18 cellular contexts compared by ENCODE assay signal in the genomic region with DNA sequence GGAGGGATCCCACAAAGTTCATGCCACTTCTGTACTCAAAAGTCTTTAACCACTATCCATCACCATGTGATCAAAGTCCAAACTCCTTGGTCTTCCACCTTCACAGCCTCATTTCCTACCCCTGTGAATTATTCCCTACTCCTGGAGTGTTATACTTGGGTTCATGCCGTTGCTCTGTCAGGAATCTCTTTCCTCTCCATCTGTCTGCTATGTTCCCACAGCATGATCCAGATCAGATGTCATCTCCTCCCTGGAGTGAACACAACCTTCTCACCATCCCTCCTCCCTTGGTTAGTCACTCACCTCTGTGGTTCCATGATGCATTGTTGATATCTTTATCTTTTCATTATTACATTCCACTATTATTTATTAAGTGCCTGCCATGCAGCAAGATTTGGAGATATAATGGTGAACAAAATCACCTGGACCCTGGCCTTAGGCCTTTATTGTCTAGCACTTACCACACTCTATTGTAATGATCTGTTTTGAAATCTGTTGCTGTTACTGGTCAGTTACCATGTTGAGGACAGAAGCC. TPM values are rescaled to one million over a fixed set of nuclear protein-coding genes. Genes with fewer than 3 reads are reported as not detected.
A peak's percentile ranks its signal among the peaks of the same experiment; 100 is the strongest.
DNase-seq lines count a peak whose midpoint lies in the region; ATAC-seq and TF ChIP-seq lines count a peak whose summit lies in the region.
"Had no signal": no experiment of that assay in that cellular context is flagged by ENCODE, and none has a peak within 500 bp of the region (broad histone marks: within the 10 kb centered on the region; RNA-seq: fewer than 3 reads in every experiment).

No MANE protein-coding gene starts in this region.

- H4K12ac ChIP-seq in trophoblast cell (ENCODE audit: low read depth, low read length) = no peak overlapping the region

- no peak overlapping the region for H3K9ac ChIP-seq in trophoblast cell (ENCODE audit: low read length)

- H3K36me3 ChIP-seq in trophoblast cell (ENCODE audit: control insufficient read depth in 1 of 2, insufficient read depth in 2 of 2, low read length in 2 of 2) = no peaks in the 10 kb centered on the region
- no peaks in the 10 kb centered on the region for H3K36me3 ChIP-seq in right lobe of liver

- H2AK5ac ChIP-seq in trophoblast cell (ENCODE audit: low read length) = no peak overlapping the region

- H3K14ac ChIP-seq in trophoblast cell (ENCODE audit: low read length) = no peak overlapping the region

- intact Hi-C loops in activated naive CD4-positive, alpha-beta T cell treated with anti-CD3 and anti-CD28 coated beads for 36 hours (cut with micrococcal nuclease) = no loop called here
- intact Hi-C loops in right lobe of liver (cut with DNase I) = no loop called here

- H3K79me2 ChIP-seq in trophoblast cell (ENCODE audit: control insufficient read depth, insufficient read depth, low read length, poor library complexity) = no peaks in the 10 kb centered on the region

- H2AFZ ChIP-seq in trophoblast cell (ENCODE audit: insufficient read depth, low read length, poor library complexity) = no peak overlapping the region

- no peaks in the 10 kb centered on the region for H3K36me3 Mint-ChIP-seq in activated naive CD4-positive, alpha-beta T cell treated with anti-CD3 and anti-CD28 coated beads, Interleukin-2, amount 50 U/mL, for 24 hours
- H3K36me3 Mint-ChIP-seq in activated naive CD4-positive, alpha-beta T cell treated with anti-CD3 and anti-CD28 coated beads for 36 hours (ENCODE audit: low read depth) = no peaks in the 10 kb centered on the region

- H3K9me3 ChIP-seq in trophoblast cell (ENCODE audit: insufficient read depth, low read depth, low read length) (peaks cover 1% of the 10 kb centered on the region), right lobe of liver (no peaks in the 10 kb centered on the region)
- H3K9me3 ChIP-seq: A549, Caco-2 had no signal

- TF ChIP-seq POLR2A in right lobe of liver (IDR thresholded peaks at IDR 0.05) = no peak

- H3K4me1 ChIP-seq in trophoblast cell (ENCODE audit: control insufficient read depth in 1 of 2, insufficient read depth in 2 of 2, low read length in 2 of 2) (peaks cover 0 to 7% of the 10 kb centered on the region in 2 experiments), right lobe of liver (no peaks in the 10 kb centered on the region)
- H3K4me1 ChIP-seq: A549, Caco-2 had no signal

- no peak for ATAC-seq in right lobe of liver
- ATAC-seq: A549 had no signal

- H3K23ac ChIP-seq in trophoblast cell (ENCODE audit: low read length) = no peak overlapping the region

- H2BK5ac ChIP-seq in trophoblast cell (ENCODE audit: low read depth, low read length, poor library complexity) = no peak overlapping the region

- H3K4me3 ChIP-seq in trophoblast cell (ENCODE audit: low read depth, low read length) (no peak overlapping the region), right lobe of liver (no peak overlapping the region)
- H3K4me3 ChIP-seq: A549 had no signal

- H3K27ac ChIP-seq in trophoblast cell (ENCODE audit: low read depth, low read length) (no peak overlapping the region), right lobe of liver (no peak overlapping the region)
- H3K27ac ChIP-seq: 22Rv1, A549, C4-2B had no signal

- H3K9me3 Mint-ChIP-seq in activated naive CD4-positive, alpha-beta T cell treated with anti-CD3 and anti-CD28 coated beads, Interleukin-2, amount 50 U/mL, for 24 hours = no peaks in the 10 kb centered on the region
- H3K9me3 Mint-ChIP-seq in activated naive CD4-positive, alpha-beta T cell treated with anti-CD3 and anti-CD28 coated beads for 36 hours = no peaks in the 10 kb centered on the region
- H3K9me3 Mint-ChIP-seq: CD4-positive, alpha-beta T cell had no signal

- no peak overlapping the region for H4K8ac ChIP-seq in trophoblast cell (ENCODE audit: low read depth, low read length)

- no peak overlapping the region for H2BK12ac ChIP-seq in trophoblast cell (ENCODE audit: low read length)

- H3K18ac ChIP-seq in trophoblast cell (ENCODE audit: low read length) = no peak overlapping the region

- H2BK120ac ChIP-seq in trophoblast cell (ENCODE audit: insufficient read depth, low read length, poor library complexity) = no peak overlapping the region

- no peaks in the 10 kb centered on the region for H3K79me1 ChIP-seq in trophoblast cell (ENCODE audit: low read length)

- no peak overlapping the region for H3K4ac ChIP-seq in trophoblast cell (ENCODE audit: low read depth, low read length)

- no peak overlapping the region for H3K4me2 ChIP-seq in trophoblast cell (ENCODE audit: low read length)
- H3K4me2 ChIP-seq: A549 had no signal

- WGBS in trophoblast cell (ENCODE audit: extremely low coverage, insufficient coverage, insufficient read length) = no CpG with 5 or more reads among the region's 1 CpG
- 73% methylated on average over 1 of the region's 1 CpG for WGBS in right lobe of liver (ENCODE audit: insufficient coverage, low coverage, low lambda C conversion rate, missing lambda C conversion rate)

- no peak overlapping the region for H3K4me3 Mint-ChIP-seq in activated naive CD4-positive, alpha-beta T cell treated with anti-CD3 and anti-CD28 coated beads, Interleukin-2, amount 50 U/mL, for 24 hours
- H3K4me3 Mint-ChIP-seq in activated naive CD4-positive, alpha-beta T cell treated with anti-CD3 and anti-CD28 coated beads for 36 hours = no peak overlapping the region
- H3K4me3 Mint-ChIP-seq: CD4-positive, alpha-beta T cell had no signal

- H3K27ac Mint-ChIP-seq in activated naive CD4-positive, alpha-beta T cell treated with anti-CD3 and anti-CD28 coated beads, Interleukin-2, amount 50 U/mL, for 24 hours = peak overlapping the region; percentile 8
- H3K27ac Mint-ChIP-seq in activated naive CD4-positive, alpha-beta T cell treated with anti-CD3 and anti-CD28 coated beads for 36 hours = no peak overlapping the region
- H3K27ac Mint-ChIP-seq: CD4-positive, alpha-beta T cell had no signal

- CTCF ChIA-PET in activated naive CD4-positive, alpha-beta T cell treated with anti-CD3 and anti-CD28 coated beads for 36 hours (lab: Charles Lee) = interaction anchor here (1.0 kb wide), 1 partner anchor 16 kb away, joined by 3 read pairs; no protein-coding TSS in a partner anchor

- no peak overlapping the region for H4K91ac ChIP-seq in trophoblast cell (ENCODE audit: low read depth, low read length)

- no peak for TF ChIP-seq CTCF in right lobe of liver (IDR thresholded peaks at IDR 0.05)

- DNase-seq in activated naive CD4-positive, alpha-beta T cell treated with anti-CD3 and anti-CD28 coated beads for 36 hours = no peak
- DNase-seq in cerebellum (ENCODE audit: low spot score) (peak; percentile 28), trophoblast cell (peak; percentile 52 to 70), right lobe of liver (no peak), SK-N-DZ (ENCODE audit: low spot score) (no peak), NCI-H82 (lab: John Stamatoyannopoulos, UW) (no peak)
- DNase-seq: AML-193; Caco-2; CD4-positive, alpha-beta T cell; GDM1; GOT3; H7 had no signal

- peaks cover 7% of the 10 kb centered on the region for H3K27me3 Mint-ChIP-seq in activated naive CD4-positive, alpha-beta T cell treated with anti-CD3 and anti-CD28 coated beads, Interleukin-2, amount 50 U/mL, for 24 hours
- H3K27me3 Mint-ChIP-seq in activated naive CD4-positive, alpha-beta T cell treated with anti-CD3 and anti-CD28 coated beads for 36 hours (ENCODE audit: low read depth) = peaks cover 6% of the 10 kb centered on the region

- no peaks in the 10 kb centered on the region for H3K4me1 Mint-ChIP-seq in activated naive CD4-positive, alpha-beta T cell treated with anti-CD3 and anti-CD28 coated beads, Interleukin-2, amount 50 U/mL, for 24 hours
- H3K4me1 Mint-ChIP-seq in activated naive CD4-positive, alpha-beta T cell treated with anti-CD3 and anti-CD28 coated beads for 36 hours (ENCODE audit: low read depth) = peaks cover 2% of the 10 kb centered on the region

- H3K27me3 ChIP-seq in trophoblast cell (ENCODE audit: insufficient read depth, low read length) = no peaks in the 10 kb centered on the region
- no peaks in the 10 kb centered on the region for H3K27me3 ChIP-seq in right lobe of liver

RNA-seq across cellular contexts. Expression of a gene that starts 22.4 kb away (rescaled TPM):
- not detected for total RNA-seq in activated naive CD4-positive, alpha-beta T cell treated with anti-CD3 and anti-CD28 coated beads for 36 hours
- total RNA-seq in cerebellum (not detected), right lobe of liver (not detected)
- polyA plus RNA-seq in trophoblast cell (2013) = not detected in 2 replicates
- not detected in 2 replicates for polyA plus RNA-seq in SK-N-DZ (2014; cell fraction: cytosol; rRNA removed)
- polyA plus RNA-seq in SK-N-DZ (2014; cell fraction: nucleus; rRNA removed) = not detected in 2 replicates
- total RNA-seq: Caco-2; CD4-positive, alpha-beta T cell; H7; HT-29 had no signal
- polyA plus RNA-seq: A549, BJ had no signal

RNA-seq across cellular contexts. Expression of a gene that starts 23.8 kb away (rescaled TPM):
- not detected for total RNA-seq in activated naive CD4-positive, alpha-beta T cell treated with anti-CD3 and anti-CD28 coated beads for 36 hours
- 12.8 TPM for total RNA-seq in cerebellum
- 0.10 and 0.18 TPM in 2 replicates for polyA plus RNA-seq in trophoblast cell (2013)
- 100 to 1,000 TPM in 2 of 6 experiments, 10 to 100 TPM in 4; 15.6 to 153 (median 54.5) TPM for total RNA-seq in right lobe of liver
- not detected in 2 replicates for polyA plus RNA-seq in SK-N-DZ (2014; cell fraction: cytosol; rRNA removed)
- polyA plus RNA-seq in SK-N-DZ (2014; cell fraction: nucleus; rRNA removed) = 0.59 TPM in 1 of 2 replicates, not detected in the other
- total RNA-seq: CD4-positive, alpha-beta T cell; HT-29 had no signal
- polyA plus RNA-seq: BJ had no signal

RNA-seq across cellular contexts. Expression of a gene that starts 35.9 kb away (rescaled TPM):
- total RNA-seq in activated naive CD4-positive, alpha-beta T cell treated with anti-CD3 and anti-CD28 coated beads for 36 hours = not detected
- total RNA-seq in cerebellum = not detected
- not detected in 2 replicates for polyA plus RNA-seq in trophoblast cell (2013)
- total RNA-seq in right lobe of liver = not detected
- polyA plus RNA-seq in SK-N-DZ (2014; cell fraction: cytosol; rRNA removed) = not detected in 2 replicates
- not detected in 2 replicates for polyA plus RNA-seq in SK-N-DZ (2014; cell fraction: nucleus; rRNA removed)
- total RNA-seq: Caco-2; CD4-positive, alpha-beta T cell; H7; HT-29 had no signal
- polyA plus RNA-seq: A549, BJ had no signal

Comparison
In these comparisons a context has a peak if more than half of its experiments do, and no peak if none do; other contexts are left out.
1. DNase-seq: peak in cerebellum (single experiment) and trophoblast cell (2 of 2); none in activated naive CD4-positive, alpha-beta T cell treated with anti-CD3 and anti-CD28 coated beads for 36 hours (single experiment), right lobe of liver (0 of 3), SK-N-DZ (single experiment) and NCI-H82 (single experiment).
2. RNA of a gene that starts 23.8 kb away (total RNA-seq): 15.6 to 153 TPM in right lobe of liver and 12.8 TPM in cerebellum (single experiment); not detected in activated naive CD4-positive, alpha-beta T cell treated with anti-CD3 and anti-CD28 coated beads for 36 hours; every median in the first group is over 10 times any median in the second.